Comparison of ENCODE assay signal across 11 cellular contexts in the genomic region with DNA sequence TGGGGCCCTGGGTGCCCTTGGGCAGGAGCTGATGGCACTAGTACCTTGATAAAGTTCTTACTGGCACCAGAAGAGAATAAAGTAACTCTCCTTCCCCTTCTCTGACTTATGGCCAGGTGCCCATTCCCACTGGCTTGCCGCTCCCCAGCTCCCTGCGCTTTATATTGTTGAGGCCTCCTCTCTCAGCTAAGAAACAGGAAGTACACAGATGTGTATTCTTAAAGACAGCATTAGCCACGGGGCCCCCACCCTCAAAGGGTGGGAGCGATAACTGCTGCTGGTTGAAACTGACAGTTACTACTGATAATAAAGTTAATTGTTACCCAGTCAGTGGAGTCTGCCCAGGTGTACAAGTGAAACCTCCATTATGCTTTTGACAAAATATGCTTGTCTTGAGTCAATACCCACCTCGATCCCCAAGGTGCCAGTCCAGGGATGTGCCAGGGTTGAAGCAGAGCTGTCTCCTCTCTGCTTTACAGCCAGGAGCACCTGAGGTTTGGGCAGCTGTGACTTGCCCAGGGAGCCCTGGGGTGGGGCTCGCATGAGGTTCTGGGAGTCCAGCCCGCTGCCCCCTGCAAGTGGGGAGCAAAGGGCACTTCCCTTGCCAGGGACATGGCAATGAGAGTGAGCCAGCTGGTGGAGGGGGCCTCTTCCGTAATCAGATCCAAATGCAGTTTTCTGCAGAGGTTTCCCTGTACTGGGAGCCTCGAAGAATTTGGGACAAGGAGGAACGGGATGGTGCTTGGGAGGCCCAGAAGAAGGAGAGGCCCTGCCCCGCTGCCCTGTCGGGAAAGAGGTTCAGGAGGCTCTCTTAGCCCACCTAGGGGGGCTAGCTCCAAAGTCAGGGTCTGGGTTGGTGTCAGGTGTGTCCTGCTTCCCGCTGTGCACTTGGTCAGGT. TPM values are rescaled to one million over a fixed set of nuclear protein-coding genes. Genes with fewer than 3 reads are reported as not detected.
DNase-seq lines count a peak whose midpoint lies in the region; ATAC-seq and TF ChIP-seq lines count a peak whose summit lies in the region.
"Had no signal": no experiment of that assay in that cellular context is flagged by ENCODE, and none has a peak within 500 bp of the region (broad histone marks: within the 10 kb centered on the region; RNA-seq: fewer than 3 reads in every experiment).

No MANE protein-coding gene starts in this region.

- no peaks in the 10 kb centered on the region for H3F3A ChIP-seq in smooth muscle cell (ENCODE audit: low read depth)

- peaks cover 24% of the 10 kb centered on the region for H3K4me1 Mint-ChIP-seq in T-helper 1 cell treated with Interleukin-12 subunit alpha and Interleukin-12 subunit beta and Interleukin-4 antibody, amounts not matched to agents 30 μg/mL and 1 μg/mL, for 36 hours (ENCODE audit: low read depth)

- H3K27me3 Mint-ChIP-seq in T-helper 1 cell treated with Interleukin-12 subunit alpha and Interleukin-12 subunit beta and Interleukin-4 antibody, amounts not matched to agents 30 μg/mL and 1 μg/mL, for 36 hours (ENCODE audit: low read depth) = peaks cover 15% of the 10 kb centered on the region

- H4K20me1 ChIP-seq in OCI-LY7 (ENCODE audit: insufficient read depth, low read length) (no peaks in the 10 kb centered on the region), hepatocyte (ENCODE audit: insufficient read depth, poor library complexity, severe bottlenecking) (no peaks in the 10 kb centered on the region), smooth muscle cell (ENCODE audit: low read depth) (no peaks in the 10 kb centered on the region)

- TF ChIP-seq CTCF in OCI-LY7 (conservative IDR thresholded peaks at IDR 0.05; ENCODE audit: low read length) (no peak), hepatocyte (IDR thresholded peaks at IDR 0.05; ENCODE audit: poor library complexity) (no peak), smooth muscle cell (IDR thresholded peaks at IDR 0.05; ENCODE audit: borderline replicate concordance, insufficient read depth, poor library complexity, severe bottlenecking) (no peak)

- H3K9me3 ChIP-seq in OCI-LY7 (ENCODE audit: low read length) (no peaks in the 10 kb centered on the region), hepatocyte (ENCODE audit: low read depth) (no peaks in the 10 kb centered on the region), smooth muscle cell (replicated peaks; ENCODE audit: low read depth) (no peaks in the 10 kb centered on the region)

- H3K27ac ChIP-seq in OCI-LY7 (ENCODE audit: low read depth, low read length, poor library complexity, severe bottlenecking) (no peak overlapping the region), hepatocyte (peak overlapping the region; percentile 97), smooth muscle cell (ENCODE audit: low read depth) (no peak overlapping the region)
- H3K27ac ChIP-seq: 22Rv1 had no signal

- H3K4me1 ChIP-seq in OCI-LY7 (ENCODE audit: insufficient read depth, low read length, poor library complexity, severe bottlenecking) (peaks cover 23% of the 10 kb centered on the region), hepatocyte (ENCODE audit: insufficient read depth) (peaks cover 54% of the 10 kb centered on the region), smooth muscle cell (ENCODE audit: low read depth) (peaks cover 32% of the 10 kb centered on the region)

- no peaks in the 10 kb centered on the region for H3K36me3 Mint-ChIP-seq in T-helper 1 cell treated with Interleukin-12 subunit alpha and Interleukin-12 subunit beta and Interleukin-4 antibody, amounts not matched to agents 30 μg/mL and 1 μg/mL, for 36 hours (ENCODE audit: low read depth)

- H3K9ac ChIP-seq in smooth muscle cell (ENCODE audit: low read depth) = no peak overlapping the region

- intact Hi-C loops in OCI-LY7 (cut with micrococcal nuclease; ENCODE audit: unreplicated experiment) = no loop called here

- DNase-seq in T-helper 1 cell (no peak), OCI-LY7 (ENCODE audit: low spot score) (no peak), hepatocyte (ENCODE audit: low spot score) (peak; percentile 73), smooth muscle cell (lab: John Stamatoyannopoulos, UW; ENCODE audit: unreplicated experiment) (no peak)
- no peak for DNase-seq in activated T-cell treated with anti-CD3 and anti-CD28 coated beads, Interleukin-2, amount 50 U/mL, for 1 hour
- DNase-seq: NCI-H1694, SHP77 treated with DMSO at 0.1 percent for 48 hours had no signal

- H3K4me2 ChIP-seq in OCI-LY7 (ENCODE audit: low read length) (peak overlapping the region; percentile 43), hepatocyte (peak overlapping the region; percentile 83), smooth muscle cell (no peak overlapping the region)

- H3K27me3 ChIP-seq in hepatocyte (no peaks in the 10 kb centered on the region), smooth muscle cell (ENCODE audit: low read depth) (peaks cover 68% of the 10 kb centered on the region)

- WGBS in hepatocyte (ENCODE audit: low lambda C conversion rate, missing lambda C conversion rate) = 39% methylated on average over 13 of the region's 13 CpGs
- 60% methylated on average over 13 of the region's 13 CpGs for WGBS in smooth muscle cell (ENCODE audit: low lambda C conversion rate)

- H3K79me2 ChIP-seq in OCI-LY7 (ENCODE audit: insufficient read depth, low read depth, low read length) (no peaks in the 10 kb centered on the region), hepatocyte (no peaks in the 10 kb centered on the region), smooth muscle cell (ENCODE audit: low read depth) (no peaks in the 10 kb centered on the region)

- no peak overlapping the region for H3K27ac Mint-ChIP-seq in T-helper 1 cell treated with Interleukin-12 subunit alpha and Interleukin-12 subunit beta and Interleukin-4 antibody, amounts not matched to agents 30 μg/mL and 1 μg/mL, for 36 hours

- no peaks in the 10 kb centered on the region for H3K36me3 ChIP-seq in OCI-LY7 (ENCODE audit: insufficient read depth, low read length)
- H3K36me3 ChIP-seq in hepatocyte (replicated peaks; ENCODE audit: insufficient read depth, low read depth) = no peaks in the 10 kb centered on the region
- no peaks in the 10 kb centered on the region for H3K36me3 ChIP-seq in smooth muscle cell (ENCODE audit: low read depth)

- H3K4me3 ChIP-seq in OCI-LY7 (ENCODE audit: low read depth, low read length, poor library complexity, severe bottlenecking) = no peak overlapping the region
- H3K4me3 ChIP-seq in hepatocyte = no peak overlapping the region
- H3K4me3 ChIP-seq in smooth muscle cell = peak overlapping the region; percentile 10

- no peaks in the 10 kb centered on the region for H3K9me2 ChIP-seq in OCI-LY7 (ENCODE audit: insufficient read depth, low read length)
- H3K9me2 ChIP-seq in hepatocyte (replicated peaks; ENCODE audit: insufficient read depth) = no peaks in the 10 kb centered on the region

- H3K4me3 Mint-ChIP-seq in T-helper 1 cell treated with Interleukin-12 subunit alpha and Interleukin-12 subunit beta and Interleukin-4 antibody, amounts not matched to agents 30 μg/mL and 1 μg/mL, for 36 hours = peak overlapping the region; percentile 2

- ATAC-seq in HG03342 (IDR thresholded peaks at IDR 0.05; ENCODE audit: unreplicated experiment) (no peak), HG02981 (IDR thresholded peaks at IDR 0.05; ENCODE audit: unreplicated experiment) (no peak)

- POLR2A ChIA-PET in OCI-LY7 (lab: Charles Lee) = interaction anchor here (1.3 kb wide), 1 partner anchor 13 kb away, joined by 7 read pairs; a partner anchor contains a TSS

- no peaks in the 10 kb centered on the region for H3K9me3 Mint-ChIP-seq in T-helper 1 cell treated with Interleukin-12 subunit alpha and Interleukin-12 subunit beta and Interleukin-4 antibody, amounts not matched to agents 30 μg/mL and 1 μg/mL, for 36 hours

- CTCF ChIA-PET in OCI-LY7 (lab: Charles Lee; ENCODE audit: unreplicated experiment) = interaction anchor here (0.7 to 1.0 kb wide), 3 partner anchors 18 to 24 kb away, joined by 3 to 5 read pairs (median 3); no protein-coding TSS in a partner anchor

- no TSS peak for BruUV-seq in OCI-LY7 (replicated peaks; lab: Mats Ljungman, UMichigan)

- peak overlapping the region; percentile 53 for H2AFZ ChIP-seq in OCI-LY7 (ENCODE audit: low read length)
- H2AFZ ChIP-seq in hepatocyte = no peak overlapping the region
- H2AFZ ChIP-seq in smooth muscle cell (ENCODE audit: low read depth) = no peak overlapping the region

RNA-seq across cellular contexts. Expression of a gene that starts 5.4 kb away (rescaled TPM):
- total RNA-seq in OCI-LY7 (2014; rRNA removed; shearing (Covaris generic)) = 0.44 TPM in 1 of 2 replicates, not detected in the other
- total RNA-seq in OCI-LY7 (2022) (0.42 and 0.59 TPM in 2 replicates), hepatocyte (2.0 and 3.5 TPM in 2 replicates), smooth muscle cell (1.3 and 1.8 TPM in 2 replicates)
- polyA plus RNA-seq in hepatocyte (8.9 and 9.0 TPM in 2 replicates), smooth muscle cell (0.81 and 4.5 TPM in 2 replicates)

RNA-seq across cellular contexts. Expression of a gene that starts 10.7 kb away (rescaled TPM):
- total RNA-seq in OCI-LY7 (2014; rRNA removed; shearing (Covaris generic)) = not detected in 2 replicates
- not detected in 2 replicates for total RNA-seq in OCI-LY7 (2022)
- total RNA-seq in hepatocyte = 258 and 297 TPM in 2 replicates
- polyA plus RNA-seq in hepatocyte = 568 and 574 TPM in 2 replicates
- total RNA-seq in smooth muscle cell = 97.0 and 113 TPM in 2 replicates
- polyA plus RNA-seq in smooth muscle cell = 55.4 and 365 TPM in 2 replicates

RNA-seq across cellular contexts. Expression of a gene that starts 12.9 kb away (rescaled TPM):
- 4.1 and 4.9 TPM in 2 replicates for total RNA-seq in OCI-LY7 (2014; rRNA removed; shearing (Covaris generic))
- total RNA-seq in OCI-LY7 (2022) = 1.3 and 1.9 TPM in 2 replicates
- total RNA-seq in hepatocyte = 126 and 127 TPM in 2 replicates
- 385 and 452 TPM in 2 replicates for polyA plus RNA-seq in hepatocyte
- 192 and 219 TPM in 2 replicates for total RNA-seq in smooth muscle cell
- polyA plus RNA-seq in smooth muscle cell = 386 and 512 TPM in 2 replicates

RNA-seq across cellular contexts. Expression of a gene that starts 16.4 kb away (rescaled TPM):
- 17.1 and 29.1 TPM in 2 replicates for total RNA-seq in OCI-LY7 (2014; rRNA removed; shearing (Covaris generic))
- total RNA-seq in OCI-LY7 (2022) = 32.2 and 39.4 TPM in 2 replicates
- 19.7 and 35.7 TPM in 2 replicates for total RNA-seq in hepatocyte
- 158 and 201 TPM in 2 replicates for polyA plus RNA-seq in hepatocyte
- total RNA-seq in smooth muscle cell = 63.3 and 73.5 TPM in 2 replicates
- polyA plus RNA-seq in smooth muscle cell = 337 and 367 TPM in 2 replicates

RNA-seq across cellular contexts. Expression of a gene that starts 16.5 kb away (rescaled TPM):
- total RNA-seq in OCI-LY7 (2014; rRNA removed; shearing (Covaris generic)) = 33.7 and 36.0 TPM in 2 replicates
- total RNA-seq in OCI-LY7 (2022) = 26.3 and 33.6 TPM in 2 replicates
- total RNA-seq in hepatocyte = 35.6 and 41.2 TPM in 2 replicates
- 79.4 and 86.2 TPM in 2 replicates for polyA plus RNA-seq in hepatocyte
- total RNA-seq in smooth muscle cell = 24.1 and 28.9 TPM in 2 replicates
- 59.4 and 83.9 TPM in 2 replicates for polyA plus RNA-seq in smooth muscle cell

Comparison
In these comparisons a context has a peak if more than half of its experiments do, and no peak if none do; other contexts are left out.
1. RNA of a gene that starts 10.7 kb away (total RNA-seq): 258 to 297 TPM in hepatocyte and 97.0 to 113 TPM in smooth muscle cell; not detected in OCI-LY7; every median in the first group is over 10 times any median in the second.
2. RNA of a gene that starts 12.9 kb away (total RNA-seq): 192 to 219 TPM in smooth muscle cell and 126 to 127 TPM in hepatocyte; 1.3 to 4.9 TPM in OCI-LY7; every median in the first group is over 10 times any median in the second.